In the genomic region with DNA sequence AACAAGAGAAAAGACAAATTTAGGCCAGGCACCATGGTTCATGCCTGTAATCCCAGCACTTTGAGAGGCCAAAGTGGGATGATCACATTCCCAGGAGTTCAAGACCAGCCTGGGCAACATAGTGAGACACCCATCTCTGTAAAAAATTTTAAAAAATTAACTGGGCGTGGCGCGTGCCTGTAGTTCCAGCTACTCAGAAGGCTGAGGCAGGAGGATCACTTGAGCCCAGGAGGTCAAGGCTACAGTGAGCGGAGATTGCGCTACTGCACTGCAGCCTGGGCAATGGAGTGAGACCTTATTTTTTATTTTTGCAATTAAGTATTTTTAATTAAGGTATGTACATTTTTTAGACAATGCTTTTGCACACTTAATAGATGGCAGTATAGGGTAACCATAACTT, we compare ENCODE assay signal across 25 cellular contexts.
"Had no signal": no experiment of that assay in that cellular context is flagged by ENCODE, and none has a peak within 500 bp of the region (broad histone marks: within the 10 kb centered on the region; RNA-seq: fewer than 3 reads in every experiment).

No MANE protein-coding gene starts in this region.

- H3K36me3 Mint-ChIP-seq: naive B cell, natural killer cell had no signal

- H3K27ac ChIP-seq: hepatocyte, left ventricle myocardium inferior, pancreas, prostate gland, sigmoid colon, suprapubic skin, uterus had no signal

- H3K27me3 ChIP-seq: hepatocyte, pancreas, sigmoid colon, spleen, suprapubic skin, tibial artery, uterus had no signal

- H3K4me1 ChIP-seq: prostate gland, uterus had no signal

- H3K36me3 ChIP-seq: left ventricle myocardium inferior, pancreas, prostate gland, sigmoid colon, spleen, suprapubic skin, thoracic aorta, tibial artery, uterus had no signal

- H3K4me2 ChIP-seq: hepatocyte had no signal

- H3K27ac Mint-ChIP-seq: natural killer cell; nephron progenitor cell; stimulated activated effector memory CD8-positive, alpha-beta T cell treated with anti-CD3 and anti-CD28 coated beads, Interleukin-12 subunit alpha, Interleukin-12 subunit beta, amount 100 ng/mL, for 72 hours; stimulated activated naive CD8-positive, alpha-beta T cell treated with anti-CD3 and anti-CD28 coated beads, Interleukin-15, Interleukin-2, amounts not matched to agents 100 ng/mL and 50 ng/mL, for 24 hours; type B pancreatic cell had no signal

- H3K4me3 ChIP-seq: hepatocyte, left ventricle myocardium inferior, lung, pancreas, prostate gland, sigmoid colon, spleen, suprapubic skin, thoracic aorta, tibial artery, uterus had no signal

- H3K9me3 ChIP-seq: left ventricle myocardium inferior, pancreas, prostate gland, sigmoid colon, spleen, suprapubic skin, thoracic aorta, tibial artery, uterus had no signal

- ATAC-seq: natural killer cell; pancreas; right cardiac atrium; stimulated activated effector memory CD8-positive, alpha-beta T cell treated with anti-CD3 and anti-CD28 coated beads, Interleukin-12 subunit alpha, Interleukin-12 subunit beta, amount 100 ng/mL, for 72 hours had no signal

- H3K4me3 Mint-ChIP-seq: memory B cell; natural killer cell; nephron progenitor cell; stimulated activated naive CD8-positive, alpha-beta T cell treated with anti-CD3 and anti-CD28 coated beads, Interleukin-15, Interleukin-2, amounts not matched to agents 100 ng/mL and 50 ng/mL, for 24 hours had no signal

- H3K27me3 Mint-ChIP-seq: memory B cell, naive B cell, type B pancreatic cell had no signal

- H2AFZ ChIP-seq: hepatocyte had no signal

- DNase-seq: islet precursor cell; left ventricle myocardium inferior; naive B cell; natural killer cell; nephron progenitor cell; pancreas; posterior cingulate gyrus; retina; right cardiac atrium; sigmoid colon; small intestine; spleen; stimulated activated CD4-positive, alpha-beta T cell treated with anti-CD3 and anti-CD28 coated beads, Interleukin-4, amount 100 ng/mL, for 24 hours; stimulated activated naive CD4-positive, alpha-beta T cell; tibial artery; uterus had no signal

- H3K9me3 Mint-ChIP-seq: memory B cell; naive B cell; natural killer cell; nephron progenitor cell; stimulated activated effector memory CD8-positive, alpha-beta T cell treated with anti-CD3 and anti-CD28 coated beads, Interleukin-12 subunit alpha, Interleukin-12 subunit beta, amount 100 ng/mL, for 72 hours; stimulated activated naive CD8-positive, alpha-beta T cell treated with anti-CD3 and anti-CD28 coated beads, Interleukin-15, Interleukin-2, amounts not matched to agents 100 ng/mL and 50 ng/mL, for 24 hours; type B pancreatic cell had no signal
